Comparison of ENCODE assay signal across 27 cellular contexts in genomic region chr6:166697113-166697512, GRCh38.
A peak's percentile ranks its signal among the peaks of the same experiment; 100 is the strongest.
DNase-seq lines count a peak whose midpoint lies in the region; ATAC-seq and TF ChIP-seq lines count a peak whose summit lies in the region.
"Had no signal": no experiment of that assay in that cellular context is flagged by ENCODE, and none has a peak within 500 bp of the region (broad histone marks: within the 10 kb centered on the region; RNA-seq: fewer than 3 reads in every experiment).

No MANE protein-coding gene starts in this region.

- no peaks in the 10 kb centered on the region for H3K27me3 ChIP-seq in Karpas-422 (ENCODE audit: low read length)
- peaks cover 0 to 3% (median 0%) of the 10 kb centered on the region in 3 donors for H3K27me3 ChIP-seq in gastrocnemius medialis
- H3K27me3 ChIP-seq: esophagus squamous epithelium had no signal

- H3K36me3 Mint-ChIP-seq in naive B cell = no peaks in the 10 kb centered on the region

- peak; percentile 74 for ATAC-seq in GM18868 (IDR thresholded peaks at IDR 0.05; ENCODE audit: unreplicated experiment)
- ATAC-seq in HG02623 (IDR thresholded peaks at IDR 0.05; ENCODE audit: unreplicated experiment) = peak; percentile 40
- peak; percentile 64 to 70 for ATAC-seq in naive B cell (ENCODE audit: low read depth in 2 of 2)
- no peak for ATAC-seq in GM18520 (IDR thresholded peaks at IDR 0.05; ENCODE audit: unreplicated experiment)
- no peak for ATAC-seq in gastrocnemius medialis
- ATAC-seq: activated CD4-positive, CD25-positive, alpha-beta regulatory T cell treated with anti-CD3 and anti-CD28 coated beads, Interleukin-2, amount 50 U/mL, for 24 hours; activated CD8-positive, alpha-beta T cell treated with anti-CD3 and anti-CD28 coated beads for 36 hours; HepG2; Right ventricle myocardium inferior; stimulated activated naive CD8-positive, alpha-beta T cell treated with anti-CD3 and anti-CD28 coated beads, Interleukin-15, Interleukin-2, amounts not matched to agents 100 U/mL and 50 U/mL, for 24 hours had no signal

- H3K36me3 ChIP-seq in Karpas-422 (ENCODE audit: insufficient read depth, low read length) (no peaks in the 10 kb centered on the region), gastrocnemius medialis (no peaks in the 10 kb centered on the region)
- H3K36me3 ChIP-seq: esophagus squamous epithelium had no signal

- peaks cover 0 to 21% (median 5%) of the 10 kb centered on the region in 3 donors for H3K27me3 Mint-ChIP-seq in naive B cell
- H3K27me3 Mint-ChIP-seq: activated CD8-positive, alpha-beta T cell treated with anti-CD3 and anti-CD28 coated beads for 36 hours; CD4-positive, alpha-beta T cell had no signal

- TF ChIP-seq CTCF in gastrocnemius medialis (IDR thresholded peaks at IDR 0.05 in 4 of 5, conservative IDR thresholded peaks at IDR 0.05 in 1 of 5) = no peak

- H3K9me2 ChIP-seq in Karpas-422 (replicated peaks; ENCODE audit: insufficient read depth, low read length) = no peaks in the 10 kb centered on the region

- no peak overlapping the region for H3K9ac ChIP-seq in Karpas-422 (ENCODE audit: low read length)

- DNase-seq in Karpas-422 (peak; percentile 85), naive B cell (peak; percentile 2), gastrocnemius medialis (no peak), HCEC 1CT (no peak)
- DNase-seq in stimulated activated CD8-positive, alpha-beta memory T cell treated with anti-CD3 and anti-CD28 coated beads, Interleukin-4, amount 100 ng/mL, for 48 hours = no peak
- DNase-seq: activated CD8-positive, alpha-beta T cell treated with anti-CD3 and anti-CD28 coated beads for 36 hours; activated naive CD4-positive, alpha-beta T cell; activated T-cell treated with anti-CD3 and anti-CD28 coated beads, Interleukin-2, amount 50 U/mL, for 1 hour; amygdala; CD4-positive, alpha-beta T cell; cortex of kidney; endodermal cell; esophagus squamous epithelium; kidney glomerular epithelial cell; mammary epithelial cell; NCI-H2107; stimulated activated CD4-positive, alpha-beta T cell treated with anti-CD3 and anti-CD28 coated beads, Interleukin-2, amount 100 ng/mL, for 48 hours; stimulated activated naive CD8-positive, alpha-beta T cell treated with anti-CD3 and anti-CD28 coated beads, Interleukin-15, Interleukin-2, amounts not matched to agents 100 U/mL and 50 U/mL, for 24 hours; T-helper 9 cell had no signal

- H3K9me3 Mint-ChIP-seq in naive B cell = no peaks in the 10 kb centered on the region
- H3K9me3 Mint-ChIP-seq: activated CD8-positive, alpha-beta T cell treated with anti-CD3 and anti-CD28 coated beads for 36 hours; CD4-positive, alpha-beta T cell; endodermal cell had no signal

- no peak overlapping the region for H2AFZ ChIP-seq in Karpas-422 (ENCODE audit: low read length)

- H3K4me1 ChIP-seq in Karpas-422 (ENCODE audit: low read length) = peaks cover 71% of the 10 kb centered on the region
- H3K4me1 ChIP-seq in gastrocnemius medialis = peaks cover 8 to 12% of the 10 kb centered on the region in 2 donors
- H3K4me1 ChIP-seq: esophagus squamous epithelium had no signal

- in situ Hi-C loops in gastrocnemius medialis (cut with MboI; ENCODE audit: low sequenced_read_pairs in 4 of 4) = no loop called here

- H4K20me1 ChIP-seq in Karpas-422 (ENCODE audit: insufficient read depth, low read depth, low read length) = no peaks in the 10 kb centered on the region

- H3K27ac ChIP-seq in Karpas-422 (ENCODE audit: low read length) = peak overlapping the region; percentile 67
- H3K27ac ChIP-seq in gastrocnemius medialis = no peak overlapping the region
- H3K27ac ChIP-seq: esophagus squamous epithelium, HL-60 had no signal

- peak overlapping the region; percentile 72 for H3K4me2 ChIP-seq in Karpas-422 (ENCODE audit: low read depth, low read length, poor library complexity, severe bottlenecking)
- H3K4me2 ChIP-seq: smooth muscle cell had no signal

- no peaks in the 10 kb centered on the region for H3K4me1 Mint-ChIP-seq in naive B cell

- intact Hi-C loops in gastrocnemius medialis (cut with DNase I; ENCODE audit: low total_unique reads) = no loop called here

- H3K4me3 ChIP-seq in Karpas-422 (ENCODE audit: low read length) (peak overlapping the region; percentile 47), gastrocnemius medialis (no peak overlapping the region)
- H3K4me3 ChIP-seq: esophagus squamous epithelium, smooth muscle cell had no signal

- no peaks in the 10 kb centered on the region for H3K9me3 ChIP-seq in Karpas-422 (ENCODE audit: low read length)
- H3K9me3 ChIP-seq in gastrocnemius medialis = no peaks in the 10 kb centered on the region
- H3K9me3 ChIP-seq: esophagus squamous epithelium had no signal

- TF ChIP-seq POLR2A in gastrocnemius medialis (IDR thresholded peaks at IDR 0.05) = no peak

- H3K4me3 Mint-ChIP-seq in naive B cell = no peak overlapping the region
- H3K4me3 Mint-ChIP-seq: activated CD8-positive, alpha-beta T cell treated with anti-CD3 and anti-CD28 coated beads for 36 hours; CD4-positive, alpha-beta T cell; endodermal cell had no signal

- no peaks in the 10 kb centered on the region for H3K79me2 ChIP-seq in Karpas-422 (ENCODE audit: low read length)

- no peak overlapping the region for H3K27ac Mint-ChIP-seq in naive B cell
- H3K27ac Mint-ChIP-seq: activated CD8-positive, alpha-beta T cell treated with anti-CD3 and anti-CD28 coated beads for 36 hours; CD4-positive, alpha-beta T cell; endodermal cell had no signal

Comparison
In these comparisons a context has a peak if more than half of its experiments do, and no peak if none do; other contexts are left out.
1. ATAC-seq: peak in GM18868 (single experiment), HG02623 (single experiment) and naive B cell (2 of 2); none in GM18520 (single experiment) and gastrocnemius medialis (0 of 2).
2. DNase-seq: peak in Karpas-422 (single experiment) and naive B cell (single experiment); none in stimulated activated CD8-positive, alpha-beta memory T cell treated with anti-CD3 and anti-CD28 coated beads, Interleukin-4, amount 100 ng/mL, for 48 hours (single experiment), gastrocnemius medialis (0 of 2) and HCEC 1CT (single experiment).